In the genomic region with DNA sequence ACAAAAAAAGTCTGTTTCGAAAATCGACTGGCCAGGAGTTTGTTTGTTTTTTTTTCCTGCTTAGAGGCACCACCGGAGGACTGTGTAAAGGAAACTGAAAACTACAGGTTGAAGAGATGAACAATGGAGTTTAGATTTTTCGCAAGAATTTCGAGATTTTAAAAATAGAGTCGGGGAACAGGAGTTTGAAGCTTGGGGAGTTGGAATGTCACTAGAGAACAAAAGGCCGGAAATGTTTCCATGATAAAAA, we compare ENCODE assay signal across 9 cellular contexts. TPM values are rescaled to one million over a fixed set of nuclear protein-coding genes. Genes with fewer than 3 reads are reported as not detected.
DNase-seq lines count a peak whose midpoint lies in the region; ATAC-seq and TF ChIP-seq lines count a peak whose summit lies in the region.
"Had no signal": no experiment of that assay in that cellular context is flagged by ENCODE, and none has a peak within 500 bp of the region (broad histone marks: within the 10 kb centered on the region; RNA-seq: fewer than 3 reads in every experiment).

No MANE protein-coding gene starts in this region.

- no peak for TF ChIP-seq POLR2A in suprapubic skin (IDR thresholded peaks at IDR 0.05)

- H3K27ac ChIP-seq in suprapubic skin = peak overlapping the region; percentile 100

- H3K27ac Mint-ChIP-seq in T-helper 1 cell treated with Interleukin-12 subunit alpha and Interleukin-12 subunit beta and Interleukin-4 antibody, amounts not matched to agents 30 μg/mL and 1 μg/mL, for 36 hours = peak overlapping the region; percentile 97
- H3K27ac Mint-ChIP-seq in activated T-helper 2 cell treated with anti-CD3 and anti-CD28 coated beads, Interferon-gamma antibody, Interleukin-2, Interleukin-4, amounts not matched to agents 10 μg/mL and 5 μg/mL and 100 μg/mL, durations not matched to agents 14 hours and 24 hours and 36 hours = peak overlapping the region; percentile 83
- H3K27ac Mint-ChIP-seq in immature natural killer cell = peak overlapping the region; percentile 85 to 98 (median 92)

- peak overlapping the region; percentile 97 for H3K4me3 ChIP-seq in suprapubic skin

- ATAC-seq in HG02938 (IDR thresholded peaks at IDR 0.05; ENCODE audit: unreplicated experiment) = no peak

- intact Hi-C loops in activated T-helper 2 cell treated with anti-CD3 and anti-CD28 coated beads, Interferon-gamma antibody, Interleukin-2, Interleukin-4, amounts not matched to agents 10 μg/mL and 5 μg/mL and 100 μg/mL, durations not matched to agents 14 hours and 24 hours and 36 hours (cut with micrococcal nuclease) = loop anchor here (1.0 to 5.0 kb wide), 3 partner anchors 44 to 541 kb away; no protein-coding TSS in a partner anchor

- no peak for TF ChIP-seq EP300 in suprapubic skin (IDR thresholded peaks at IDR 0.05)

- WGBS in suprapubic skin = under 1% methylated on average over 7 of the region's 7 CpGs

- peaks cover 43% of the 10 kb centered on the region for H3K4me1 Mint-ChIP-seq in T-helper 1 cell treated with Interleukin-12 subunit alpha and Interleukin-12 subunit beta and Interleukin-4 antibody, amounts not matched to agents 30 μg/mL and 1 μg/mL, for 36 hours (ENCODE audit: low read depth)
- peaks cover 42% of the 10 kb centered on the region for H3K4me1 Mint-ChIP-seq in activated T-helper 2 cell treated with anti-CD3 and anti-CD28 coated beads, Interferon-gamma antibody, Interleukin-2, Interleukin-4, amounts not matched to agents 10 μg/mL and 5 μg/mL and 100 μg/mL, durations not matched to agents 14 hours and 24 hours and 36 hours (ENCODE audit: low read depth)
- H3K4me1 Mint-ChIP-seq in immature natural killer cell = peaks cover 55 to 68% of the 10 kb centered on the region in 2 donors

- no peak for TF ChIP-seq CTCF in suprapubic skin (IDR thresholded peaks at IDR 0.05)

- H3K9me3 Mint-ChIP-seq in T-helper 1 cell treated with Interleukin-12 subunit alpha and Interleukin-12 subunit beta and Interleukin-4 antibody, amounts not matched to agents 30 μg/mL and 1 μg/mL, for 36 hours = no peaks in the 10 kb centered on the region
- H3K9me3 Mint-ChIP-seq in activated T-helper 2 cell treated with anti-CD3 and anti-CD28 coated beads, Interferon-gamma antibody, Interleukin-2, Interleukin-4, amounts not matched to agents 10 μg/mL and 5 μg/mL and 100 μg/mL, durations not matched to agents 14 hours and 24 hours and 36 hours = no peaks in the 10 kb centered on the region
- no peaks in the 10 kb centered on the region for H3K9me3 Mint-ChIP-seq in immature natural killer cell

- H3K4me3 Mint-ChIP-seq in T-helper 1 cell treated with Interleukin-12 subunit alpha and Interleukin-12 subunit beta and Interleukin-4 antibody, amounts not matched to agents 30 μg/mL and 1 μg/mL, for 36 hours = peak overlapping the region; percentile 97
- H3K4me3 Mint-ChIP-seq in activated T-helper 2 cell treated with anti-CD3 and anti-CD28 coated beads, Interferon-gamma antibody, Interleukin-2, Interleukin-4, amounts not matched to agents 10 μg/mL and 5 μg/mL and 100 μg/mL, durations not matched to agents 14 hours and 24 hours and 36 hours (ENCODE audit: low read depth) = peak overlapping the region; percentile 94
- peak overlapping the region; percentile 81 to 100 (median 90) for H3K4me3 Mint-ChIP-seq in immature natural killer cell

- H3K4me1 ChIP-seq in suprapubic skin = peaks cover 45% of the 10 kb centered on the region

- H3K27me3 Mint-ChIP-seq in T-helper 1 cell treated with Interleukin-12 subunit alpha and Interleukin-12 subunit beta and Interleukin-4 antibody, amounts not matched to agents 30 μg/mL and 1 μg/mL, for 36 hours (ENCODE audit: low read depth) = peaks cover 5% of the 10 kb centered on the region
- H3K27me3 Mint-ChIP-seq in activated T-helper 2 cell treated with anti-CD3 and anti-CD28 coated beads, Interferon-gamma antibody, Interleukin-2, Interleukin-4, amounts not matched to agents 10 μg/mL and 5 μg/mL and 100 μg/mL, durations not matched to agents 14 hours and 24 hours and 36 hours (ENCODE audit: low read depth) = peaks cover 1% of the 10 kb centered on the region
- H3K27me3 Mint-ChIP-seq in immature natural killer cell (ENCODE audit: low read depth in 3 of 3) = peaks cover 14 to 26% (median 15%) of the 10 kb centered on the region in 3 donors

- no peaks in the 10 kb centered on the region for H3K9me3 ChIP-seq in suprapubic skin

- DNase-seq in T-helper 1 cell (no peak), immature natural killer cell (peak in 1 of 3 donors; percentile 42), suprapubic skin (ENCODE audit: low spot score in 2 of 2) (no peak), kidney tubule cell (ENCODE audit: low spot score) (no peak), NCI-H510A (lab: John Stamatoyannopoulos, UW) (no peak)
- DNase-seq in activated T-helper 2 cell treated with anti-CD3 and anti-CD28 coated beads, Interferon-gamma antibody, Interleukin-2, Interleukin-4, amounts not matched to agents 10 μg/mL and 5 μg/mL and 100 μg/mL, durations not matched to agents 14 hours and 24 hours and 36 hours (ENCODE audit: low spot score) = no peak
- DNase-seq: SHP77 had no signal

- H3K36me3 ChIP-seq in suprapubic skin = no peaks in the 10 kb centered on the region

- H3K36me3 Mint-ChIP-seq in T-helper 1 cell treated with Interleukin-12 subunit alpha and Interleukin-12 subunit beta and Interleukin-4 antibody, amounts not matched to agents 30 μg/mL and 1 μg/mL, for 36 hours (ENCODE audit: low read depth) = peaks cover 1% of the 10 kb centered on the region
- no peaks in the 10 kb centered on the region for H3K36me3 Mint-ChIP-seq in activated T-helper 2 cell treated with anti-CD3 and anti-CD28 coated beads, Interferon-gamma antibody, Interleukin-2, Interleukin-4, amounts not matched to agents 10 μg/mL and 5 μg/mL and 100 μg/mL, durations not matched to agents 14 hours and 24 hours and 36 hours (ENCODE audit: low read depth)
- H3K36me3 Mint-ChIP-seq in immature natural killer cell = peaks cover 0 to 1% (median 0%) of the 10 kb centered on the region in 3 donors

- H3K27me3 ChIP-seq in suprapubic skin = no peaks in the 10 kb centered on the region

RNA-seq across cellular contexts. Expression of gene QKI, which starts 1.8 kb away (rescaled TPM):
- total RNA-seq in activated T-helper 2 cell treated with anti-CD3 and anti-CD28 coated beads, Interferon-gamma antibody, Interleukin-2, Interleukin-4, amounts not matched to agents 10 μg/mL and 5 μg/mL and 100 μg/mL, durations not matched to agents 14 hours and 24 hours and 36 hours = 64.0 and 65.1 TPM in 2 replicates
- 10 to 100 TPM; 12.3 to 29.1 (median 21.1) TPM for polyA plus RNA-seq in immature natural killer cell
- 100 to 1,000 TPM; 149 to 187 (median 165) TPM for total RNA-seq in suprapubic skin
